In the genomic region with DNA sequence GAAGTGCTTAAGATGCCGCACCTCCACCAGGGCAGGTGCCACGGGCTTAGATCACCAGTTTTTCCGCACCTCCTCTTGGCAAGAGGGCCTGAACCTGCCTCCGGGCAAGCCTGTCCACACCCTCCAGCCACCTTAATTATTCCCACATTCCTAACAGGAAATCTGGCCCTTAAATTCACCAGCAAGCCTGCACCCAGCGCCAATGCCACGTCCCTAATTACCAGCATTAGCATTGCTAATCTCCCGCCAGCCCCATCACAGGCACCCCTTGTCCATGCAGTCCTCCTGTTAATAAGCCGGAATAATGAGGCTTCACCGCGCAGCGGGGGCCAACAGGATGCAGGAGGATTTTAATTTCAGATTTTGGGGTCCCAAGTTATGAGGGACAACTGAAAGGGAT, we compare ENCODE assay signal across 1 cellular context.
TF ChIP-seq lines count a peak whose summit lies in the region.

No MANE protein-coding gene starts in this region.

TF ChIP-seq in WTC11, 78 proteins besides CTCF, POLR2A, EP300 and RAD21 (continued from another document):
- TF ChIP-seq, protein P1, sequence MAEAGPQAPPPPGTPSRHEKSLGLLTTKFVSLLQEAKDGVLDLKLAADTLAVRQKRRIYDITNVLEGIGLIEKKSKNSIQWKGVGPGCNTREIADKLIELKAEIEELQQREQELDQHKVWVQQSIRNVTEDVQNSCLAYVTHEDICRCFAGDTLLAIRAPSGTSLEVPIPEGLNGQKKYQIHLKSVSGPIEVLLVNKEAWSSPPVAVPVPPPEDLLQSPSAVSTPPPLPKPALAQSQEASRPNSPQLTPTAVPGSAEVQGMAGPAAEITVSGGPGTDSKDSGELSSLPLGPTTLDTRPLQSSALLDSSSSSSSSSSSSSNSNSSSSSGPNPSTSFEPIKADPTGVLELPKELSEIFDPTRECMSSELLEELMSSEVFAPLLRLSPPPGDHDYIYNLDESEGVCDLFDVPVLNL (CRISPR knock-in tag; IDR thresholded peaks at IDR 0.05; ENCODE audit: borderline replicate concordance, low read depth) = no peak
- TF ChIP-seq ESRRA (CRISPR knock-in tag; IDR thresholded peaks at IDR 0.05; ENCODE audit: borderline replicate concordance) (no peak), SOX15 (CRISPR knock-in tag; IDR thresholded peaks at IDR 0.05) (no peak), ZNF121 (CRISPR knock-in tag; IDR thresholded peaks at IDR 0.05) (no peak), ZNF671 (CRISPR knock-in tag; IDR thresholded peaks at IDR 0.05) (no peak), TP53 (CRISPR knock-in tag; IDR thresholded peaks at IDR 0.05) (no peak), TCF7 (CRISPR knock-in tag; IDR thresholded peaks at IDR 0.05; ENCODE audit: low read depth) (no peak), ZNF263 (CRISPR knock-in tag; IDR thresholded peaks at IDR 0.05; ENCODE audit: low read depth) (no peak)
- TF ChIP-seq, protein P2, sequence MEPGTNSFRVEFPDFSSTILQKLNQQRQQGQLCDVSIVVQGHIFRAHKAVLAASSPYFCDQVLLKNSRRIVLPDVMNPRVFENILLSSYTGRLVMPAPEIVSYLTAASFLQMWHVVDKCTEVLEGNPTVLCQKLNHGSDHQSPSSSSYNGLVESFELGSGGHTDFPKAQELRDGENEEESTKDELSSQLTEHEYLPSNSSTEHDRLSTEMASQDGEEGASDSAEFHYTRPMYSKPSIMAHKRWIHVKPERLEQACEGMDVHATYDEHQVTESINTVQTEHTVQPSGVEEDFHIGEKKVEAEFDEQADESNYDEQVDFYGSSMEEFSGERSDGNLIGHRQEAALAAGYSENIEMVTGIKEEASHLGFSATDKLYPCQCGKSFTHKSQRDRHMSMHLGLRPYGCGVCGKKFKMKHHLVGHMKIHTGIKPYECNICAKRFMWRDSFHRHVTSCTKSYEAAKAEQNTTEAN (CRISPR knock-in tag; IDR thresholded peaks at IDR 0.05) = no peak
- TF ChIP-seq, protein P3, sequence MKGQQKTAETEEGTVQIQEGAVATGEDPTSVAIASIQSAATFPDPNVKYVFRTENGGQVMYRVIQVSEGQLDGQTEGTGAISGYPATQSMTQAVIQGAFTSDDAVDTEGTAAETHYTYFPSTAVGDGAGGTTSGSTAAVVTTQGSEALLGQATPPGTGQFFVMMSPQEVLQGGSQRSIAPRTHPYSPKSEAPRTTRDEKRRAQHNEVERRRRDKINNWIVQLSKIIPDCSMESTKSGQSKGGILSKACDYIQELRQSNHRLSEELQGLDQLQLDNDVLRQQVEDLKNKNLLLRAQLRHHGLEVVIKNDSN (CRISPR knock-in tag; IDR thresholded peaks at IDR 0.05) = no peak
TF ChIP-seq in WTC11: peak in this region for 0.
